ENCODE assay signal across 23 cellular contexts in the genomic region with DNA sequence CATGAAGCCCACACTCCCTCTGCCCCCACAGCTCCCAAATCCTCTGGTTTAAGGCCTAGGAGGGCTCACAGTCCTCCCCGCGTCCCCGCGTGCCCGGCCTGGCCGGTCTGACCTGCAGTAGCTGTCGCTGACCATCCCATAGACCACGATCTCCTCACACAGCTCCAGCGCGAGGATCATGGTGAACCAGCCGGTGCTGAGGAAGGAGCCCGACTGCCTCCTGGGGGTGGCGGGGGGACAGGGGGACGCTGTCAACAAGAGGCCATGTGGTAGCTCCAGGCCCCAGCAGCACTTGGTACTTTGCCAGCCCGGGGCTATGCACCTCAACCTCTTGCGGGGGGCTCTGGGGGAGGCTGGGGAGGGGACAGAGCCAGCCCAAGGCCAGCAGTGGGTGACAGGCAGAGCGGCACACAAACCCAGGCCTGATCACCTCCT. TPM values are rescaled to one million over a fixed set of nuclear protein-coding genes. Genes with fewer than 3 reads are reported as not detected.
A peak's percentile ranks its signal among the peaks of the same experiment; 100 is the strongest.
DNase-seq lines count a peak whose midpoint lies in the region; ATAC-seq, FAIRE-seq and TF ChIP-seq lines count a peak whose summit lies in the region.
"Had no signal": no experiment of that assay in that cellular context is flagged by ENCODE, and none has a peak within 500 bp of the region (broad histone marks: within the 10 kb centered on the region; RNA-seq: fewer than 3 reads in every experiment).

No MANE protein-coding gene starts in this region.

- no peaks in the 10 kb centered on the region for H3K36me3 Mint-ChIP-seq in activated naive CD8-positive, alpha-beta T cell
- peaks cover 28% of the 10 kb centered on the region for H3K36me3 Mint-ChIP-seq in activated naive CD8-positive, alpha-beta T cell treated with anti-CD3 and anti-CD28 coated beads for 36 hours
- peaks cover 22% of the 10 kb centered on the region for H3K36me3 Mint-ChIP-seq in memory B cell

- H3K9ac ChIP-seq in GM12878 (ENCODE audit: control insufficient read depth, insufficient read depth, low read length), result no peak overlapping the region

- no peak for TF ChIP-seq EP300 in GM12878 (IDR thresholded peaks at IDR 0.05; ENCODE audit: borderline replicate concordance in 1 of 2, control insufficient read depth in 1 of 2, low read depth in 2 of 2, low read length in 2 of 2)
- TF ChIP-seq EP300 in upper lobe of left lung (IDR thresholded peaks at IDR 0.05), result no peak

- no peaks in the 10 kb centered on the region for H3K27me3 Mint-ChIP-seq in activated naive CD8-positive, alpha-beta T cell
- H3K27me3 Mint-ChIP-seq in activated naive CD8-positive, alpha-beta T cell treated with anti-CD3 and anti-CD28 coated beads for 36 hours, result no peaks in the 10 kb centered on the region
- H3K27me3 Mint-ChIP-seq in memory B cell, result no peaks in the 10 kb centered on the region
- H3K27me3 Mint-ChIP-seq: activated naive CD8-positive, alpha-beta T cell treated with anti-CD3 and anti-CD28 coated beads, Interleukin-2, amount 50 U/mL, for 24 hours had no signal

- SMC1A ChIA-PET in GM12878 (lab: Charles Lee; ENCODE audit: uncharacterized antibody, unreplicated experiment), result interaction anchor here (1.1 to 2.3 kb wide), 5 partner anchors 12 to 175 kb away, joined by 3 to 9 read pairs (median 6); a partner anchor contains a TSS

- TF ChIP-seq RAD21 in GM12878 (IDR thresholded peaks at IDR 0.05; ENCODE audit: insufficient read depth, low read depth, low read length), result no peak

- H3K27ac ChIP-seq in GM12878 (ENCODE audit: control insufficient read depth, insufficient read depth) (no peak overlapping the region), upper lobe of left lung (peak overlapping the region in 3 of 4 donors; percentile 66 to 75 (median 70))
- H3K27ac ChIP-seq: body of pancreas, SK-N-MC had no signal

- no peak overlapping the region for H3K4me3 ChIP-seq in GM12878
- no peak overlapping the region for H3K4me3 ChIP-seq in upper lobe of left lung
- H3K4me3 ChIP-seq: body of pancreas, left lung, SK-N-MC had no signal

- H3K27ac Mint-ChIP-seq in activated naive CD8-positive, alpha-beta T cell, result peak overlapping the region; percentile 34
- no peak overlapping the region for H3K27ac Mint-ChIP-seq in activated naive CD8-positive, alpha-beta T cell treated with anti-CD3 and anti-CD28 coated beads for 36 hours
- H3K27ac Mint-ChIP-seq in memory B cell, result peak overlapping the region; percentile 90

- H3K27me3 ChIP-seq in GM12878 (replicated peaks in 1 of 2; ENCODE audit: control insufficient read depth in 2 of 2, insufficient read depth in 2 of 2, low read length in 1 of 2), result no peaks in the 10 kb centered on the region
- no peaks in the 10 kb centered on the region for H3K27me3 ChIP-seq in upper lobe of left lung
- H3K27me3 ChIP-seq: BE2C, body of pancreas, left lung had no signal

- H3K4me1 ChIP-seq in GM12878 (ENCODE audit: control insufficient read depth, insufficient read depth, low read length) (peaks cover 55% of the 10 kb centered on the region), upper lobe of left lung (peaks cover 49 to 65% (median 59%) of the 10 kb centered on the region in 4 donors)

- peaks cover 22% of the 10 kb centered on the region for H3K79me2 ChIP-seq in GM12878 (ENCODE audit: control insufficient read depth, insufficient read depth, low read length)

- RAD21 ChIA-PET in GM12878 (lab: Charles Lee; ENCODE audit: unreplicated experiment), result interaction anchor here (0.6 to 1.7 kb wide), 6 partner anchors 12 to 175 kb away, joined by 3 to 11 read pairs (median 6); a partner anchor contains a TSS

- intact Hi-C loops in GM12878 (cut with micrococcal nuclease; ENCODE audit: unreplicated experiment), result no loop called here

- FAIRE-seq in GM12878 (lab: Jason Lieb, UNC), result no peak
- FAIRE-seq: urothelium cell line had no signal

- TF ChIP-seq CTCF in GM12878 (IDR thresholded peaks at IDR 0.05 in 2 of 3, conservative IDR thresholded peaks at IDR 0.05 in 1 of 3; ENCODE audit: control insufficient read depth in 2 of 3, extremely low read depth in 1 of 3, insufficient read depth in 1 of 3, low read depth in 3 of 3, low read length in 3 of 3), result no peak
- no peak for TF ChIP-seq CTCF in upper lobe of left lung (IDR thresholded peaks at IDR 0.05)

- H3K9me3 Mint-ChIP-seq in activated naive CD8-positive, alpha-beta T cell (ENCODE audit: low read depth), result no peaks in the 10 kb centered on the region
- H3K9me3 Mint-ChIP-seq in activated naive CD8-positive, alpha-beta T cell treated with anti-CD3 and anti-CD28 coated beads for 36 hours, result no peaks in the 10 kb centered on the region
- H3K9me3 Mint-ChIP-seq in memory B cell, result no peaks in the 10 kb centered on the region
- H3K9me3 Mint-ChIP-seq: activated naive CD8-positive, alpha-beta T cell treated with anti-CD3 and anti-CD28 coated beads, Interleukin-2, amount 50 U/mL, for 24 hours; T-helper 1 cell treated with Interleukin-12 subunit alpha and Interleukin-12 subunit beta and Interleukin-4 antibody, amounts not matched to agents 30 μg/mL and 1 μg/mL, for 36 hours had no signal

- BruUV-seq in GM12878 (replicated peaks; lab: Mats Ljungman, UMichigan), result no TSS peak

- ATAC-seq in GM12878 (no peak), memory B cell (ENCODE audit: low read depth) (no peak), upper lobe of left lung (ENCODE audit: low FRiP score in 2 of 2) (no peak), GM21717 (IDR thresholded peaks at IDR 0.05; ENCODE audit: unreplicated experiment) (no peak)
- ATAC-seq: activated naive CD8-positive, alpha-beta T cell treated with anti-CD3 and anti-CD28 coated beads, Interleukin-2, amount 50 U/mL, for 24 hours; body of pancreas; left lung had no signal

- in situ Hi-C loops in GM12878 (cut with MboI), result loop anchor here (5.0 kb wide), 1 partner anchor 173 kb away; a partner anchor contains a TSS

- no peak overlapping the region for H3K4me3 Mint-ChIP-seq in activated naive CD8-positive, alpha-beta T cell
- no peak overlapping the region for H3K4me3 Mint-ChIP-seq in activated naive CD8-positive, alpha-beta T cell treated with anti-CD3 and anti-CD28 coated beads for 36 hours
- no peak overlapping the region for H3K4me3 Mint-ChIP-seq in memory B cell
- H3K4me3 Mint-ChIP-seq: activated naive CD8-positive, alpha-beta T cell treated with anti-CD3 and anti-CD28 coated beads, Interleukin-2, amount 50 U/mL, for 24 hours had no signal

- CTCF ChIA-PET in GM12878 (lab: Yijun Ruan, JAX), result interaction anchor here (0.8 to 2.4 kb wide), 8 partner anchors 10 to 174 kb away, joined by 3 to 10 read pairs (median 5); a partner anchor contains a TSS

- H3K4me1 Mint-ChIP-seq in activated naive CD8-positive, alpha-beta T cell (ENCODE audit: low read depth), result peaks cover 43% of the 10 kb centered on the region
- H3K4me1 Mint-ChIP-seq in activated naive CD8-positive, alpha-beta T cell treated with anti-CD3 and anti-CD28 coated beads for 36 hours, result peaks cover 62% of the 10 kb centered on the region
- H3K4me1 Mint-ChIP-seq in memory B cell, result peaks cover 29% of the 10 kb centered on the region

- H3K4me2 ChIP-seq in GM12878 (ENCODE audit: control insufficient read depth, insufficient read depth), result no peak overlapping the region

- H3K36me3 ChIP-seq in GM12878 (ENCODE audit: control insufficient read depth in 2 of 2, insufficient read depth in 2 of 2, low read length in 1 of 2) (peaks cover 10 to 22% of the 10 kb centered on the region in 2 experiments; a peak in 2 of 4 replicates), upper lobe of left lung (peaks cover 6 to 51% (median 25%) of the 10 kb centered on the region in 4 donors)
- H3K36me3 ChIP-seq: BE2C had no signal

- H4K20me1 ChIP-seq in GM12878 (ENCODE audit: control insufficient read depth, insufficient read depth), result no peaks in the 10 kb centered on the region

- H3K9me3 ChIP-seq in GM12878 (replicated peaks; ENCODE audit: control insufficient read depth, insufficient read depth, low read length), result no peaks in the 10 kb centered on the region
- H3K9me3 ChIP-seq in upper lobe of left lung, result no peaks in the 10 kb centered on the region
- H3K9me3 ChIP-seq: BE2C, body of pancreas, left lung had no signal

- H2AFZ ChIP-seq in GM12878 (ENCODE audit: control insufficient read depth, low read depth, low read length), result no peak overlapping the region

- TF ChIP-seq POLR2A in GM12878 (IDR thresholded peaks at IDR 0.05; ENCODE audit: low read depth, low read length) (peak; percentile 36; the same call in 1 of the 2 replicates), upper lobe of left lung (IDR thresholded peaks at IDR 0.05) (no peak)

- POLR2A ChIA-PET in GM12878 (lab: Charles Lee), result interaction anchor here (0.5 to 2.4 kb wide), 3 partner anchors 9 to 326 kb away, joined by 3 to 6 read pairs (median 3); no protein-coding TSS in a partner anchor

- 91% methylated on average over 17 of the region's 17 CpGs for WGBS in GM12878 (ENCODE audit: insufficient coverage, insufficient replicate concordance, low lambda C conversion rate, missing lambda C conversion rate)
- WGBS in upper lobe of left lung, 2 donors, result 82 to 88% methylated on average over 9 to 17 of the region's 17 CpGs

- DNase-seq in activated naive CD8-positive, alpha-beta T cell treated with anti-CD3 and anti-CD28 coated beads for 36 hours, result no peak
- DNase-seq in GM12878 (ENCODE audit: low read depth, low spot score) (no peak), memory B cell (ENCODE audit: low spot score in 2 of 2) (no peak), upper lobe of left lung (peak in 1 of 2 donors; percentile 78), iPS-NIHi11 (ENCODE audit: low spot score) (no peak)
- DNase-seq in stimulated activated CD4-positive, alpha-beta T cell treated with anti-CD3 and anti-CD28 coated beads, Interleukin-15, amount 100 ng/mL, for 24 hours, result no peak
- DNase-seq: activated CD4-positive, alpha-beta T cell treated with anti-CD3 and anti-CD28 coated beads for 4 hours; activated naive CD8-positive, alpha-beta T cell treated with anti-CD3 and anti-CD28 coated beads, Interleukin-2, amount 50 U/mL, for 24 hours; BE2C; body of pancreas; Calu3; DND-41; effector CD4-positive, alpha-beta T cell; NCI-H1105; NCI-H748 treated with DMSO at 0.1 percent for 48 hours; RPMI8226; stimulated activated CD8-positive, alpha-beta memory T cell treated with anti-CD3 and anti-CD28 coated beads, Interleukin-4, amount 100 ng/mL, for 48 hours had no signal

RNA-seq across cellular contexts. Expression of a gene that starts 7.0 kb away (rescaled TPM):
- 10 to 100 TPM; 45.3 to 51.2 TPM for total RNA-seq in activated naive CD8-positive, alpha-beta T cell treated with anti-CD3 and anti-CD28 coated beads for 36 hours
- 98.4 and 112 TPM in 2 replicates for total RNA-seq in GM12878 (2013; cell fraction: nucleolus; rRNA removed)
- total RNA-seq in GM12878 (2014; rRNA removed) (48.3 and 57.4 TPM in 2 replicates), GM12878 (2014; rRNA removed; fragmentation: Illumina TruSeq; extraction: Trizol) (20.7 and 23.7 TPM in 2 replicates), GM12878 (2021) (56.1 and 64.1 TPM in 2 replicates), upper lobe of left lung (100 to 1,000 TPM in 1 of 6 donors, 10 to 100 TPM in 5; 41.3 to 105 (median 56.2) TPM)
- polyA plus RNA-seq in GM12878 (2011; ENCODE audit: low read depth), result 11.8 TPM
- polyA plus RNA-seq in GM12878 (2011; rRNA removed) (6.9 and 16.4 TPM in 2 replicates), GM12878 (2014; fragmentation: Illumina TruSeq; extraction: Trizol) (3.0 and 13.5 TPM in 2 replicates), GM12878 (2014; fragmentation: Nextera tagmentation; extraction: Ambion mirVana) (1 to 10 TPM; 4.2 to 6.6 TPM), GM12878 (2014; rRNA removed) (63.2 and 68.1 TPM in 2 replicates), GM12878 (2016; fragmentation: Nextera tagmentation; extraction: Ambion mirVana) (10 to 100 TPM; 46.7 to 49.9 TPM)
- polyA plus RNA-seq in GM12878 (2011; cell fraction: cytosol; rRNA removed), result 38.1 and 52.2 TPM in 2 replicates
- polyA plus RNA-seq in GM12878 (2011; cell fraction: nucleus; rRNA removed), result 59.2 and 59.5 TPM in 2 replicates
- polyA plus RNA-seq in GM12878 (2012), result 40.4 and 47.8 TPM in 2 replicates
- 23.9 and 54.0 TPM in 2 replicates for polyA minus RNA-seq in GM12878 (2011; rRNA and poly(A)+ RNA removed)
- 25.1 and 31.3 TPM in 2 replicates for polyA minus RNA-seq in GM12878 (2011; cell fraction: cytosol; rRNA and poly(A)+ RNA removed)
- 27.2 and 51.5 TPM in 2 replicates for polyA minus RNA-seq in GM12878 (2011; cell fraction: nucleus; rRNA and poly(A)+ RNA removed)

RNA-seq across cellular contexts. Expression of a gene that starts 10.5 kb away (rescaled TPM):
- total RNA-seq in activated naive CD8-positive, alpha-beta T cell treated with anti-CD3 and anti-CD28 coated beads for 36 hours, result 10 to 100 TPM; 44.5 to 45.1 TPM
- 55.6 and 55.9 TPM in 2 replicates for total RNA-seq in GM12878 (2013; cell fraction: nucleolus; rRNA removed)
- total RNA-seq in GM12878 (2014; rRNA removed) (22.6 and 27.0 TPM in 2 replicates), GM12878 (2014; rRNA removed; fragmentation: Illumina TruSeq; extraction: Trizol) (16.0 and 17.6 TPM in 2 replicates), GM12878 (2021) (21.1 and 23.2 TPM in 2 replicates), upper lobe of left lung (100 to 1,000 TPM in 1 of 6 donors, 10 to 100 TPM in 5; 67.3 to 117 (median 85.2) TPM)
- 9.5 TPM for polyA plus RNA-seq in GM12878 (2011; ENCODE audit: low read depth)
- polyA plus RNA-seq in GM12878 (2011; rRNA removed) (13.9 and 24.6 TPM in 2 replicates), GM12878 (2014; fragmentation: Illumina TruSeq; extraction: Trizol) (7.2 and 16.1 TPM in 2 replicates), GM12878 (2014; fragmentation: Nextera tagmentation; extraction: Ambion mirVana) (under 1 TPM; 0.40 to 0.48 TPM), GM12878 (2014; rRNA removed) (24.0 and 24.7 TPM in 2 replicates), GM12878 (2016; fragmentation: Nextera tagmentation; extraction: Ambion mirVana) (10 to 100 TPM; 12.6 to 12.7 TPM)
- polyA plus RNA-seq in GM12878 (2011; cell fraction: cytosol; rRNA removed), result 28.4 and 35.1 TPM in 2 replicates
- 55.5 and 94.2 TPM in 2 replicates for polyA plus RNA-seq in GM12878 (2011; cell fraction: nucleus; rRNA removed)
- polyA plus RNA-seq in GM12878 (2012), result 19.0 and 22.5 TPM in 2 replicates
- polyA minus RNA-seq in GM12878 (2011; rRNA and poly(A)+ RNA removed), result 20.8 and 26.1 TPM in 2 replicates
- polyA minus RNA-seq in GM12878 (2011; cell fraction: cytosol; rRNA and poly(A)+ RNA removed), result 4.7 and 8.0 TPM in 2 replicates
- polyA minus RNA-seq in GM12878 (2011; cell fraction: nucleus; rRNA and poly(A)+ RNA removed), result 12.1 and 16.7 TPM in 2 replicates

RNA-seq across cellular contexts. Expression of a gene that starts 20.7 kb away (rescaled TPM):
- 1 to 10 TPM; 2.3 to 3.2 TPM for total RNA-seq in activated naive CD8-positive, alpha-beta T cell treated with anti-CD3 and anti-CD28 coated beads for 36 hours
- total RNA-seq in GM12878 (2013; cell fraction: nucleolus; rRNA removed), result 1.9 and 2.0 TPM in 2 replicates
- total RNA-seq in GM12878 (2014; rRNA removed) (0.40 TPM in 1 of 2 replicates, not detected in the other), GM12878 (2014; rRNA removed; fragmentation: Illumina TruSeq; extraction: Trizol) (0.14 and 0.22 TPM in 2 replicates), GM12878 (2021) (0.32 and 0.64 TPM in 2 replicates), upper lobe of left lung (10 to 100 TPM in 3 of 6 donors, 1 to 10 TPM in 3; 4.1 to 38.8 (median 10.0) TPM)
- polyA plus RNA-seq in GM12878 (2011; ENCODE audit: low read depth), result 0.41 TPM
- polyA plus RNA-seq in GM12878 (2011; rRNA removed) (0.12 and 0.50 TPM in 2 replicates), GM12878 (2014; fragmentation: Illumina TruSeq; extraction: Trizol) (0.04 TPM in 1 of 2 replicates, not detected in the other), GM12878 (2014; fragmentation: Nextera tagmentation; extraction: Ambion mirVana) (not detected), GM12878 (2014; rRNA removed) (0.55 and 0.67 TPM in 2 replicates), GM12878 (2016; fragmentation: Nextera tagmentation; extraction: Ambion mirVana) (under 1 TPM; 0.11 to 0.47 TPM)
- 0.34 and 0.52 TPM in 2 replicates for polyA plus RNA-seq in GM12878 (2011; cell fraction: cytosol; rRNA removed)
- polyA plus RNA-seq in GM12878 (2011; cell fraction: nucleus; rRNA removed), result 2.2 and 3.0 TPM in 2 replicates
- 0.60 and 1.1 TPM in 2 replicates for polyA plus RNA-seq in GM12878 (2012)
- 0.10 TPM in 1 of 2 replicates, not detected in the other for polyA minus RNA-seq in GM12878 (2011; rRNA and poly(A)+ RNA removed)
- polyA minus RNA-seq in GM12878 (2011; cell fraction: cytosol; rRNA and poly(A)+ RNA removed), result not detected in 2 replicates
- 0.57 and 0.85 TPM in 2 replicates for polyA minus RNA-seq in GM12878 (2011; cell fraction: nucleus; rRNA and poly(A)+ RNA removed)

RNA-seq across cellular contexts. Expression of a gene that starts 27.8 kb away (rescaled TPM):
- total RNA-seq in activated naive CD8-positive, alpha-beta T cell treated with anti-CD3 and anti-CD28 coated beads for 36 hours, result 10 to 100 TPM; 55.4 to 57.6 TPM
- 35.0 and 35.4 TPM in 2 replicates for total RNA-seq in GM12878 (2013; cell fraction: nucleolus; rRNA removed)
- 36.3 and 40.3 TPM in 2 replicates for total RNA-seq in GM12878 (2014; rRNA removed)
- total RNA-seq in GM12878 (2014; rRNA removed; fragmentation: Illumina TruSeq; extraction: Trizol), result 30.6 and 31.7 TPM in 2 replicates
- 40.7 and 44.0 TPM in 2 replicates for total RNA-seq in GM12878 (2021)
- 17.4 TPM for polyA plus RNA-seq in GM12878 (2011; ENCODE audit: low read depth)
- 25.8 and 49.2 TPM in 2 replicates for polyA plus RNA-seq in GM12878 (2011; rRNA removed)
- 73.3 and 82.9 TPM in 2 replicates for polyA plus RNA-seq in GM12878 (2011; cell fraction: cytosol; rRNA removed)
- 54.9 and 64.6 TPM in 2 replicates for polyA plus RNA-seq in GM12878 (2011; cell fraction: nucleus; rRNA removed)
- polyA plus RNA-seq in GM12878 (2012), result 30.5 and 35.8 TPM in 2 replicates
- 24.3 and 45.4 TPM in 2 replicates for polyA plus RNA-seq in GM12878 (2014; fragmentation: Illumina TruSeq; extraction: Trizol)
- 10 to 100 TPM; 22.7 to 24.2 TPM for polyA plus RNA-seq in GM12878 (2014; fragmentation: Nextera tagmentation; extraction: Ambion mirVana)
- polyA plus RNA-seq in GM12878 (2014; rRNA removed), result 54.3 and 56.5 TPM in 2 replicates
- 10 to 100 TPM; 76.7 to 77.9 TPM for polyA plus RNA-seq in GM12878 (2016; fragmentation: Nextera tagmentation; extraction: Ambion mirVana)
- polyA minus RNA-seq in GM12878 (2011; rRNA and poly(A)+ RNA removed), result 39.4 and 64.4 TPM in 2 replicates
- 27.0 and 30.2 TPM in 2 replicates for polyA minus RNA-seq in GM12878 (2011; cell fraction: cytosol; rRNA and poly(A)+ RNA removed)
- 38.0 and 63.1 TPM in 2 replicates for polyA minus RNA-seq in GM12878 (2011; cell fraction: nucleus; rRNA and poly(A)+ RNA removed)
- 10 to 100 TPM; 20.1 to 40.7 (median 25.6) TPM for total RNA-seq in upper lobe of left lung

RNA-seq across cellular contexts. Expression of a gene that starts 32.4 kb away (rescaled TPM):
- total RNA-seq in activated naive CD8-positive, alpha-beta T cell treated with anti-CD3 and anti-CD28 coated beads for 36 hours, result 10 to 100 TPM in 1 of 2 experiments, 1 to 10 TPM in 1; 9.9 to 11.7 TPM
- 1.8 and 2.4 TPM in 2 replicates for total RNA-seq in GM12878 (2013; cell fraction: nucleolus; rRNA removed)
- total RNA-seq in GM12878 (2014; rRNA removed) (0.87 and 3.1 TPM in 2 replicates), GM12878 (2014; rRNA removed; fragmentation: Illumina TruSeq; extraction: Trizol) (0.14 and 1.8 TPM in 2 replicates), GM12878 (2021) (2.1 and 2.2 TPM in 2 replicates), upper lobe of left lung (100 to 1,000 TPM; 106 to 239 (median 161) TPM)
- polyA plus RNA-seq in GM12878 (2011; ENCODE audit: low read depth), result 1.8 TPM
- polyA plus RNA-seq in GM12878 (2011; rRNA removed) (0.98 and 1.8 TPM in 2 replicates), GM12878 (2014; fragmentation: Illumina TruSeq; extraction: Trizol) (1.3 and 1.8 TPM in 2 replicates), GM12878 (2014; fragmentation: Nextera tagmentation; extraction: Ambion mirVana) (1 to 10 TPM in 1 of 2 experiments, under 1 TPM in 1; 0.23 to 1.4 TPM), GM12878 (2014; rRNA removed) (2.1 and 4.7 TPM in 2 replicates), GM12878 (2016; fragmentation: Nextera tagmentation; extraction: Ambion mirVana) (1 to 10 TPM; 1.4 to 2.2 TPM)
- 2.5 and 3.1 TPM in 2 replicates for polyA plus RNA-seq in GM12878 (2011; cell fraction: cytosol; rRNA removed)
- 21.6 and 27.7 TPM in 2 replicates for polyA plus RNA-seq in GM12878 (2011; cell fraction: nucleus; rRNA removed)
- 5.1 and 8.4 TPM in 2 replicates for polyA plus RNA-seq in GM12878 (2012)
- polyA minus RNA-seq in GM12878 (2011; rRNA and poly(A)+ RNA removed), result 0.29 and 0.88 TPM in 2 replicates
- 3.3 and 6.0 TPM in 2 replicates for polyA minus RNA-seq in GM12878 (2011; cell fraction: cytosol; rRNA and poly(A)+ RNA removed)
- polyA minus RNA-seq in GM12878 (2011; cell fraction: nucleus; rRNA and poly(A)+ RNA removed), result 0.24 and 0.67 TPM in 2 replicates
